In genomic region chr12:4320287-4320858, GRCh38 we compare ENCODE assay signal across 8 cellular contexts. TPM values are rescaled to one million over a fixed set of nuclear protein-coding genes. Genes with fewer than 3 reads are reported as not detected.
A peak's percentile ranks its signal among the peaks of the same experiment; 100 is the strongest.
DNase-seq lines count a peak whose midpoint lies in the region; ATAC-seq and TF ChIP-seq lines count a peak whose summit lies in the region.

No MANE protein-coding gene starts in this region.

- ATAC-seq in GM21423 (IDR thresholded peaks at IDR 0.05; ENCODE audit: unreplicated experiment), result peak; percentile 38

- H3K9me3 ChIP-seq in Caco-2 (no peaks in the 10 kb centered on the region), mammary epithelial cell (replicated peaks; ENCODE audit: insufficient read depth, low read length) (no peaks in the 10 kb centered on the region)

- H3K4me3 Mint-ChIP-seq in Caco-2 (ENCODE audit: unreplicated experiment) (peak overlapping the region; percentile 89), mesothelial cell of epicardium (peak overlapping the region; percentile 93)

- no peak for TF ChIP-seq CTCF in Caco-2 (IDR thresholded peaks at IDR 0.05; ENCODE audit: insufficient read depth in 1 of 2, low read depth in 1 of 2, low read length in 1 of 2, severe bottlenecking in 1 of 2, unreplicated experiment in 1 of 2)
- no peak for TF ChIP-seq CTCF in HL-60 (IDR thresholded peaks at IDR 0.05; ENCODE audit: insufficient read depth, low read length)
- no peak for TF ChIP-seq CTCF in mammary epithelial cell (conservative IDR thresholded peaks at IDR 0.05 in 1 of 2, IDR thresholded peaks at IDR 0.05 in 1 of 2; ENCODE audit: extremely low read depth in 1 of 2, insufficient read depth in 1 of 2, low read depth in 1 of 2, low read length in 2 of 2)
- TF ChIP-seq CTCF in mesothelial cell of epicardium (IDR thresholded peaks at IDR 0.05; ENCODE audit: unreplicated experiment), result no peak

- H3K4me2 ChIP-seq in mammary epithelial cell (ENCODE audit: insufficient read depth, low read depth, low read length), result peak overlapping the region; percentile 72

- WGBS in mammary epithelial cell (ENCODE audit: low coverage, missing lambda C conversion rate), result 5% methylated on average over 18 of the region's 18 CpGs

- H3K4me3 ChIP-seq in Caco-2 (ENCODE audit: low read depth, low read length) (peak overlapping the region; percentile 56), HL-60 (replicated peaks; ENCODE audit: insufficient read depth, low read length) (peak overlapping the region; percentile 90), mammary epithelial cell (replicated peaks in 1 of 3; ENCODE audit: insufficient read depth in 1 of 3, low read depth in 2 of 3, low read length in 3 of 3) (peak overlapping the region; percentile 60 to 69 (median 68))

- H3K9ac ChIP-seq in mammary epithelial cell (ENCODE audit: insufficient read depth, low read length), result peak overlapping the region; percentile 73

- H2AFZ ChIP-seq in mammary epithelial cell (ENCODE audit: low read depth, low read length), result peak overlapping the region; percentile 96

- H3K27me3 Mint-ChIP-seq in Caco-2 (ENCODE audit: insufficient read depth, unreplicated experiment) (no peaks in the 10 kb centered on the region), mesothelial cell of epicardium (ENCODE audit: low read depth) (no peaks in the 10 kb centered on the region)

- peaks cover 4% of the 10 kb centered on the region for H4K20me1 ChIP-seq in mammary epithelial cell (ENCODE audit: insufficient read depth, low read length)

- peak in 1 of 2 experiments; percentile 81 for DNase-seq in Caco-2
- DNase-seq in HL-60 (ENCODE audit: low read depth in 1 of 2, low spot score in 1 of 2), result no peak
- DNase-seq in mammary epithelial cell, result no peak
- no peak for DNase-seq in mesothelial cell of epicardium (ENCODE audit: low spot score in 2 of 2, unreplicated experiment in 2 of 2)
- no peak for DNase-seq in HuH-7.5 (ENCODE audit: low spot score)
- no peak for DNase-seq in erythroblast (lab: John Stamatoyannopoulos, UW)
- DNase-seq in H4 (ENCODE audit: low spot score), result no peak

- no peak for TF ChIP-seq POLR2A in erythroblast (IDR thresholded peaks at IDR 0.05; ENCODE audit: low read length)

- in situ Hi-C loops in mammary epithelial cell (cut with MboI; ENCODE audit: low sequenced_read_pairs in 2 of 2), result loop anchor here in 1 of 2 donors (25.0 kb wide), 1 partner anchor 217 kb away; the partner anchor contains the start of gene RAD51AP1

- BruUV-seq in Caco-2 (replicated peaks; lab: Mats Ljungman, UMichigan), result TSS peak; percentile 97
- TSS peak; percentile 94 for BruUV-seq in mammary epithelial cell (replicated peaks; lab: Mats Ljungman, UMichigan)

- H3K4me1 Mint-ChIP-seq in Caco-2 (ENCODE audit: low read depth, unreplicated experiment) (peaks cover 16% of the 10 kb centered on the region), mesothelial cell of epicardium (peaks cover 31% of the 10 kb centered on the region)

- dilution Hi-C loops in mammary epithelial cell (cut with HindIII; ENCODE audit: low sequenced_read_pairs), result loop anchor here (10.0 kb wide), 1 partner anchor 64 kb away; no protein-coding TSS in a partner anchor

- H3K36me3 ChIP-seq in Caco-2 (ENCODE audit: control insufficient read depth, insufficient read depth, low read length), result no peaks in the 10 kb centered on the region
- peaks cover 10% of the 10 kb centered on the region for H3K36me3 ChIP-seq in mammary epithelial cell (ENCODE audit: insufficient read depth, low read length)

- intact Hi-C loops in Caco-2 (cut with micrococcal nuclease; ENCODE audit: unreplicated experiment) (loop anchor here (1.0 kb wide), 1 partner anchor 12 kb away; no protein-coding TSS in a partner anchor), mammary epithelial cell (cut with micrococcal nuclease) (no loop called here)

- H3K79me2 ChIP-seq in mammary epithelial cell (ENCODE audit: insufficient read depth, low read length), result peaks cover 43% of the 10 kb centered on the region

- H3K9me3 Mint-ChIP-seq in Caco-2 (ENCODE audit: unreplicated experiment) (no peaks in the 10 kb centered on the region), mesothelial cell of epicardium (no peaks in the 10 kb centered on the region)

- CTCF ChIA-PET in Caco-2 (lab: Charles Lee), result interaction anchor here (0.7 to 1.0 kb wide), 3 partner anchors 12 to 120 kb away, joined by 3 read pairs; no protein-coding TSS in a partner anchor
- CTCF ChIA-PET in mammary epithelial cell (lab: Charles Lee; ENCODE audit: low non-redundant PET), result no interaction called here

- peaks cover 15% of the 10 kb centered on the region for H3K4me1 ChIP-seq in Caco-2
- peaks cover 14% of the 10 kb centered on the region for H3K4me1 ChIP-seq in mammary epithelial cell (ENCODE audit: insufficient read depth, low read length)

- H3K36me3 Mint-ChIP-seq in Caco-2 (ENCODE audit: insufficient read depth, unreplicated experiment) (peaks cover 33% of the 10 kb centered on the region), mesothelial cell of epicardium (peaks cover 3% of the 10 kb centered on the region)

- POLR2A ChIA-PET in Caco-2 (lab: Charles Lee), result interaction anchor here (0.6 kb wide), 1 partner anchor 289 kb away, joined by 5 read pairs; no protein-coding TSS in a partner anchor

- H3K27ac Mint-ChIP-seq in Caco-2 (ENCODE audit: unreplicated experiment) (peak overlapping the region; percentile 91), mesothelial cell of epicardium (peak overlapping the region; percentile 99)

- H3K27ac ChIP-seq in HL-60 (replicated peaks), result no peak overlapping the region
- peak overlapping the region; percentile 75 for H3K27ac ChIP-seq in mammary epithelial cell (ENCODE audit: insufficient read depth, low read depth, low read length)

- H3K27me3 ChIP-seq in Caco-2 (replicated peaks; ENCODE audit: control insufficient read depth, insufficient read depth, low read length) (no peaks in the 10 kb centered on the region), HL-60 (ENCODE audit: insufficient read depth, poor library complexity, severe bottlenecking) (no peaks in the 10 kb centered on the region), mammary epithelial cell (ENCODE audit: insufficient read depth, low read length) (no peaks in the 10 kb centered on the region)

RNA-seq across cellular contexts. Expression of gene TIGAR, which starts 0.6 kb away (rescaled TPM):
- 36.7 and 42.7 TPM in 2 replicates for total RNA-seq in Caco-2 (2022)
- total RNA-seq in mammary epithelial cell, result 10 to 100 TPM; 42.8 to 68.2 TPM
- 15.5 TPM for polyA plus RNA-seq in mammary epithelial cell
- 3.8 TPM for polyA minus RNA-seq in mammary epithelial cell
- 16.7 to 22.1 TPM (median 21.0 TPM) in 3 replicates for total RNA-seq in mesothelial cell of epicardium
- 8.0 and 15.4 TPM in 2 replicates for total RNA-seq in H4 (2014; rRNA removed; shearing (Covaris generic))

RNA-seq across cellular contexts. Expression of gene CCND2, which starts 46.8 kb away (rescaled TPM):
- total RNA-seq in Caco-2 (2022), result 113 and 145 TPM in 2 replicates
- total RNA-seq in mammary epithelial cell, result 100 to 1,000 TPM; 483 to 932 TPM
- polyA plus RNA-seq in mammary epithelial cell, result 234 TPM
- 991 TPM for polyA minus RNA-seq in mammary epithelial cell
- total RNA-seq in mesothelial cell of epicardium, result 393 to 412 TPM (median 404 TPM) in 3 replicates
- 92.1 and 98.0 TPM in 2 replicates for total RNA-seq in H4 (2014; rRNA removed; shearing (Covaris generic))

RNA-seq across cellular contexts. Expression of gene FGF23, which starts 59.1 kb away (rescaled TPM):
- total RNA-seq in Caco-2 (2022) (0.16 TPM in 1 of 2 replicates, not detected in the other), mammary epithelial cell (not detected), mesothelial cell of epicardium (not detected in 3 replicates)
- not detected for polyA plus RNA-seq in mammary epithelial cell
- not detected for polyA minus RNA-seq in mammary epithelial cell
- not detected in 2 replicates for total RNA-seq in H4 (2014; rRNA removed; shearing (Covaris generic))
